In genomic region chr15:34078900-34079299, GRCh38 we compare ENCODE assay signal across 29 cellular contexts.
"Had no signal": no experiment of that assay in that cellular context is flagged by ENCODE, and none has a peak within 500 bp of the region (broad histone marks: within the 10 kb centered on the region; RNA-seq: fewer than 3 reads in every experiment).

No MANE protein-coding gene starts in this region.

- ATAC-seq: left cardiac atrium; left lung; lower lobe of right lung; natural killer cell; sciatic nerve; stimulated activated naive B cell treated with anti-CD40 and anti-IgM and Interleukin-4, amounts not matched to agents 10 μg/mL and 1 μg/mL and 100 μg/mL, for 72 hours; upper lobe of right lung had no signal

- FAIRE-seq: urothelium cell line had no signal

- H2AFZ ChIP-seq: hepatocyte, neural progenitor cell had no signal

- H3K4me3 ChIP-seq: hepatocyte, left lung, lower lobe of right lung, neural progenitor cell, ovary, right atrium auricular region, skin epidermis, suprapubic skin, thoracic aorta, tibial artery, upper lobe of right lung had no signal

- DNase-seq: islet precursor cell; kidney glomerular epithelial cell; left cardiac atrium; left lung; lower lobe of right lung; mammary epithelial cell; mesenchymal stem cell; naive B cell; natural killer cell; nephron progenitor cell; occipital lobe; ovary; stimulated activated CD4-positive, alpha-beta T cell treated with anti-CD3 and anti-CD28 coated beads, Interleukin-12 subunit alpha, Interleukin-12 subunit beta, amount 100 ng/mL, for 4 hours; stimulated activated CD4-positive, alpha-beta T cell treated with anti-CD3 and anti-CD28 coated beads, Interleukin-15, amount 100 ng/mL, for 24 hours; stimulated activated CD4-positive, alpha-beta T cell treated with anti-CD3 and anti-CD28 coated beads, Interleukin-2, amount 100 ng/mL, for 24 hours; stimulated activated CD4-positive, alpha-beta T cell treated with anti-CD3 and anti-CD28 coated beads, Interleukin-4, amount 100 ng/mL, for 1 hour; stimulated activated naive B cell treated with anti-CD40 and anti-IgM and Interleukin-4, amounts not matched to agents 10 μg/mL and 1 μg/mL and 100 μg/mL, for 72 hours; tibial artery; trophoblast cell; upper lobe of right lung had no signal

- H3K4me2 ChIP-seq: neural progenitor cell had no signal

- H3K27ac ChIP-seq: left lung, lower lobe of right lung, neural progenitor cell, neutrophil, ovary, right atrium auricular region, skin epidermis, suprapubic skin, thoracic aorta, tibial artery, upper lobe of right lung had no signal

- H3K9me3 ChIP-seq: left lung, lower lobe of right lung, neutrophil, ovary, right atrium auricular region, suprapubic skin, thoracic aorta, tibial artery, upper lobe of right lung had no signal

- H3K4me1 ChIP-seq: left lung, lower lobe of right lung, neural progenitor cell, right atrium auricular region, tibial artery, upper lobe of right lung had no signal

- H3K27me3 ChIP-seq: hepatocyte, left lung, neural progenitor cell, neutrophil, ovary, right atrium auricular region, suprapubic skin, tibial artery, upper lobe of right lung had no signal

- H3K36me3 ChIP-seq: neural progenitor cell, ovary had no signal

- H3K79me2 ChIP-seq: hepatocyte had no signal

- H3K9ac ChIP-seq: neural progenitor cell had no signal
